ENCODE assay signal across 10 cellular contexts in genomic region chr3:171874251-171874679, GRCh38. TPM values are rescaled to one million over a fixed set of nuclear protein-coding genes. Genes with fewer than 3 reads are reported as not detected.
DNase-seq lines count a peak whose midpoint lies in the region; ATAC-seq and TF ChIP-seq lines count a peak whose summit lies in the region.
"Had no signal": no experiment of that assay in that cellular context is flagged by ENCODE, and none has a peak within 500 bp of the region (broad histone marks: within the 10 kb centered on the region; RNA-seq: fewer than 3 reads in every experiment).

No MANE protein-coding gene starts in this region.

- ATAC-seq in stimulated activated naive B cell treated with anti-CD40 and anti-IgM and Interleukin-4, amounts not matched to agents 10 μg/mL and 1 μg/mL and 100 μg/mL, for 72 hours (replicated peaks), result no peak

- WGBS in stomach, 5 donors, result 37 to 58% (median 41%) methylated on average over 2 of the region's 2 CpGs

- no peak for TF ChIP-seq POLR2A in stomach (IDR thresholded peaks at IDR 0.05)

- DNase-seq in HFFc6, result peak; percentile 96
- DNase-seq in ascending aorta (ENCODE audit: low spot score in 2 of 2), result peak in 1 of 2 donors; percentile 67
- DNase-seq in iPS DF 19.7 (ENCODE audit: low read depth, low spot score), result peak; percentile 20
- no peak for DNase-seq in stomach
- DNase-seq in stimulated activated naive B cell treated with anti-CD40 and anti-IgM and Interleukin-4, amounts not matched to agents 10 μg/mL and 1 μg/mL and 100 μg/mL, for 72 hours, result no peak
- no peak for DNase-seq in activated CD4-positive, alpha-beta T cell treated with anti-CD3 and anti-CD28 coated beads, Interleukin-2, amount 10 ng/mL, durations not matched to agents 7 days and 5 days
- DNase-seq in activated effector memory CD4-positive, alpha-beta T cell treated with Interleukin-2 at 50 U/mL for 16 hours, result no peak
- DNase-seq in DMS153 treated with DMSO at 0.1 percent for 48 hours (lab: John Stamatoyannopoulos, UW; ENCODE audit: unreplicated experiment), result no peak
- DNase-seq: activated naive CD4-positive, alpha-beta T cell treated with Interleukin-2 at 50 U/mL for 16 hours; NCI-H524 had no signal

- H3K27ac ChIP-seq in ascending aorta (peak overlapping the region; percentile 56 to 70), stomach (peak overlapping the region in 3 of 5 donors; percentile 56 to 78 (median 70))

- H3K9me3 ChIP-seq in ascending aorta (no peaks in the 10 kb centered on the region), stomach (no peaks in the 10 kb centered on the region)

- POLR2A ChIA-PET in activated CD4-positive, alpha-beta T cell treated with anti-CD3 and anti-CD28 coated beads, Interleukin-2, amount 10 ng/mL, durations not matched to agents 7 days and 5 days (lab: Charles Lee), result no interaction called here

- CTCF ChIA-PET in activated CD4-positive, alpha-beta T cell treated with anti-CD3 and anti-CD28 coated beads, Interleukin-2, amount 10 ng/mL, durations not matched to agents 7 days and 5 days (lab: Charles Lee), result no interaction called here

- no peak overlapping the region for H3K4me3 ChIP-seq in ascending aorta
- no peak overlapping the region for H3K4me3 ChIP-seq in stomach

- no peak for TF ChIP-seq EP300 in stomach (IDR thresholded peaks at IDR 0.05)

- intact Hi-C loops in ascending aorta (cut with DNase I), result loop anchor here (10.0 kb wide), 2 partner anchors 161 to 451 kb away; partner anchors contain the start of gene FNDC3B
- intact Hi-C loops in stomach (cut with DNase I; ENCODE audit: low total_unique reads), result no loop called here

- H3K4me1 ChIP-seq in ascending aorta, result peaks cover 10 to 22% of the 10 kb centered on the region in 2 donors
- peaks cover 0 to 41% (median 14%) of the 10 kb centered on the region in 4 donors for H3K4me1 ChIP-seq in stomach

- H3K4me3 Mint-ChIP-seq in HFFc6, result peak overlapping the region; percentile 70
- H3K4me3 Mint-ChIP-seq in stimulated activated naive B cell treated with anti-CD40 and anti-IgM and Interleukin-4, amounts not matched to agents 10 μg/mL and 1 μg/mL and 100 μg/mL, for 72 hours, result no peak overlapping the region
- H3K4me3 Mint-ChIP-seq in activated CD4-positive, alpha-beta T cell treated with anti-CD3 and anti-CD28 coated beads, Interleukin-2, amount 10 ng/mL, durations not matched to agents 7 days and 5 days, result no peak overlapping the region

- H3K9me3 Mint-ChIP-seq in HFFc6, result no peaks in the 10 kb centered on the region
- no peaks in the 10 kb centered on the region for H3K9me3 Mint-ChIP-seq in stimulated activated naive B cell treated with anti-CD40 and anti-IgM and Interleukin-4, amounts not matched to agents 10 μg/mL and 1 μg/mL and 100 μg/mL, for 72 hours
- no peaks in the 10 kb centered on the region for H3K9me3 Mint-ChIP-seq in activated CD4-positive, alpha-beta T cell treated with anti-CD3 and anti-CD28 coated beads, Interleukin-2, amount 10 ng/mL, durations not matched to agents 7 days and 5 days

- H3K36me3 Mint-ChIP-seq in HFFc6 (ENCODE audit: low read depth), result no peaks in the 10 kb centered on the region
- H3K36me3 Mint-ChIP-seq in stimulated activated naive B cell treated with anti-CD40 and anti-IgM and Interleukin-4, amounts not matched to agents 10 μg/mL and 1 μg/mL and 100 μg/mL, for 72 hours, result no peaks in the 10 kb centered on the region
- H3K36me3 Mint-ChIP-seq in activated CD4-positive, alpha-beta T cell treated with anti-CD3 and anti-CD28 coated beads, Interleukin-2, amount 10 ng/mL, durations not matched to agents 7 days and 5 days (ENCODE audit: low read depth), result no peaks in the 10 kb centered on the region

- H3K4me1 Mint-ChIP-seq in HFFc6 (ENCODE audit: low read depth), result peaks cover 70% of the 10 kb centered on the region
- H3K4me1 Mint-ChIP-seq in stimulated activated naive B cell treated with anti-CD40 and anti-IgM and Interleukin-4, amounts not matched to agents 10 μg/mL and 1 μg/mL and 100 μg/mL, for 72 hours, result no peaks in the 10 kb centered on the region
- H3K4me1 Mint-ChIP-seq in activated CD4-positive, alpha-beta T cell treated with anti-CD3 and anti-CD28 coated beads, Interleukin-2, amount 10 ng/mL, durations not matched to agents 7 days and 5 days, result no peaks in the 10 kb centered on the region

- H3K36me3 ChIP-seq in ascending aorta (no peaks in the 10 kb centered on the region), stomach (no peaks in the 10 kb centered on the region)

- H3K27ac Mint-ChIP-seq in HFFc6, result peak overlapping the region; percentile 84
- no peak overlapping the region for H3K27ac Mint-ChIP-seq in stimulated activated naive B cell treated with anti-CD40 and anti-IgM and Interleukin-4, amounts not matched to agents 10 μg/mL and 1 μg/mL and 100 μg/mL, for 72 hours
- H3K27ac Mint-ChIP-seq in activated CD4-positive, alpha-beta T cell treated with anti-CD3 and anti-CD28 coated beads, Interleukin-2, amount 10 ng/mL, durations not matched to agents 7 days and 5 days, result no peak overlapping the region

- TF ChIP-seq CTCF in HFFc6 (IDR thresholded peaks at IDR 0.05) (no peak), ascending aorta (IDR thresholded peaks at IDR 0.05) (no peak), stomach (IDR thresholded peaks at IDR 0.05) (no peak)

- H3K27me3 Mint-ChIP-seq in HFFc6 (ENCODE audit: insufficient read depth), result no peaks in the 10 kb centered on the region
- no peaks in the 10 kb centered on the region for H3K27me3 Mint-ChIP-seq in stimulated activated naive B cell treated with anti-CD40 and anti-IgM and Interleukin-4, amounts not matched to agents 10 μg/mL and 1 μg/mL and 100 μg/mL, for 72 hours
- peaks cover 17% of the 10 kb centered on the region for H3K27me3 Mint-ChIP-seq in activated CD4-positive, alpha-beta T cell treated with anti-CD3 and anti-CD28 coated beads, Interleukin-2, amount 10 ng/mL, durations not matched to agents 7 days and 5 days

- H3K27me3 ChIP-seq in ascending aorta, result no peaks in the 10 kb centered on the region
- H3K27me3 ChIP-seq in stomach, result no peaks in the 10 kb centered on the region

RNA-seq across cellular contexts. Expression of gene TMEM212, which starts 31.1 kb away (rescaled TPM):
- total RNA-seq in HFFc6 (2021; fragmentation: NEBNext Ultra II Directional; extraction: Animal tissue kit (Norgen Biotek cat#: 25700)), result not detected
- total RNA-seq in ascending aorta (not detected), stomach (not detected)
- polyA plus RNA-seq in stomach, result not detected
- total RNA-seq in activated CD4-positive, alpha-beta T cell treated with anti-CD3 and anti-CD28 coated beads, Interleukin-2, amount 10 ng/mL, durations not matched to agents 7 days and 5 days, result not detected

Comparison
In these comparisons a context has a peak if more than half of its experiments do, and no peak if none do; other contexts are left out.
1. DNase-seq: peak in HFFc6 (single experiment) and iPS DF 19.7 (single experiment); none in stomach (single experiment), stimulated activated naive B cell treated with anti-CD40 and anti-IgM and Interleukin-4, amounts not matched to agents 10 μg/mL and 1 μg/mL and 100 μg/mL, for 72 hours (single experiment), activated CD4-positive, alpha-beta T cell treated with anti-CD3 and anti-CD28 coated beads, Interleukin-2, amount 10 ng/mL, durations not matched to agents 7 days and 5 days (single experiment), activated effector memory CD4-positive, alpha-beta T cell treated with Interleukin-2 at 50 U/mL for 16 hours (single experiment) and DMS153 treated with DMSO at 0.1 percent for 48 hours (single experiment).